19 cellular contexts compared by ENCODE assay signal in the genomic region with DNA sequence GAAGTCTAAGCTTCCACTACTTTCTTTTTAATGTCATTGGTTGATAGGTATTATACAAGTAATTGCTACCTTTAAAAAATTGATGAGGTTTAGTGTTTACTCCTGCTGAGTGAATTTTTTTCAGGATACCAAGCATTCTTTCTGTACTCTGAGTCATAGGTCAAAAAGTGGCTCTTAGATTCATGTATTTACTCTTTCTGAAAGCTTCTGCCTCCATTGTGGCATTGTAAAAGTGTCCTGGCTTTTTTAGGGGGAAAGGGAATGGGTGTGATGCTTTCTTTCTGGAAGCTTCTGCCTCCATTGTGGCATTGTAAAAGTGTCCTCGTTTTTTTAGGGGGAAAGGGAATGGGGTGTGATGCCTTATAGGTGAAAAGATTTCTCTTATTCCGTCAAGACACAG.
A peak's percentile ranks its signal among the peaks of the same experiment; 100 is the strongest.
DNase-seq lines count a peak whose midpoint lies in the region; ATAC-seq and TF ChIP-seq lines count a peak whose summit lies in the region.
"Had no signal": no experiment of that assay in that cellular context is flagged by ENCODE, and none has a peak within 500 bp of the region (broad histone marks: within the 10 kb centered on the region; RNA-seq: fewer than 3 reads in every experiment).

No MANE protein-coding gene starts in this region.

- H3K36me3 ChIP-seq in ACC112 (ENCODE audit: insufficient read depth, low read length) (no peaks in the 10 kb centered on the region), GM23248 (ENCODE audit: low read depth) (no peaks in the 10 kb centered on the region), RWPE2 (ENCODE audit: low read depth) (no peaks in the 10 kb centered on the region)
- H3K36me3 ChIP-seq: heart right ventricle, stomach, vagina had no signal

- H3K79me2 ChIP-seq in ACC112 (ENCODE audit: control insufficient read depth, insufficient read depth, low read length, unreplicated experiment): no peaks in the 10 kb centered on the region
- H3K79me2 ChIP-seq in GM23248 (ENCODE audit: insufficient read depth): no peaks in the 10 kb centered on the region

- no peak overlapping the region for H3K9ac ChIP-seq in GM23248
- H3K9ac ChIP-seq: KMS-11 had no signal

- H3K36me3 Mint-ChIP-seq in activated T-cell treated with anti-CD3 and anti-CD28 coated beads, Interleukin-2, amount 50 U/mL, for 72 hours (ENCODE audit: insufficient read depth in 2 of 2): no peaks in the 10 kb centered on the region

- H3K27ac Mint-ChIP-seq in activated T-cell treated with anti-CD3 and anti-CD28 coated beads, Interleukin-2, amount 50 U/mL, for 72 hours: no peak overlapping the region
- H3K27ac Mint-ChIP-seq: activated naive CD8-positive, alpha-beta T cell treated with anti-CD3 and anti-CD28 coated beads, Interleukin-2, amount 50 U/mL, for 24 hours had no signal

- 65% methylated on average over 2 of the region's 2 CpGs for WGBS in GM23248 (ENCODE audit: low coverage in 1 of 2, low lambda C conversion rate in 2 of 2, missing lambda C conversion rate in 2 of 2), 2 experiments

- no peaks in the 10 kb centered on the region for H4K20me1 ChIP-seq in GM23248 (ENCODE audit: insufficient read depth)

- H3K4me3 ChIP-seq in ACC112 (ENCODE audit: low read depth, low read length) (peak overlapping the region; percentile 13; the same call in 1 of the 2 replicates), GM23248 (no peak overlapping the region), RWPE2 (ENCODE audit: severe bottlenecking) (no peak overlapping the region), fibroblast of the aortic adventitia (ENCODE audit: low read depth, low read length) (no peak overlapping the region)
- H3K4me3 ChIP-seq: heart right ventricle, stomach, vagina had no signal

- H3K27ac ChIP-seq in ACC112 (ENCODE audit: low read depth, low read length) (no peak overlapping the region), GM23248 (no peak overlapping the region), RWPE2 (ENCODE audit: poor library complexity, severe bottlenecking) (no peak overlapping the region)
- H3K27ac ChIP-seq: heart right ventricle, HL-60, KMS-11, stomach, vagina had no signal

- peaks cover 30% of the 10 kb centered on the region for H3K4me1 Mint-ChIP-seq in activated T-cell treated with anti-CD3 and anti-CD28 coated beads, Interleukin-2, amount 50 U/mL, for 72 hours (ENCODE audit: low read depth)

- no peaks in the 10 kb centered on the region for H3K9me3 ChIP-seq in GM23248 (ENCODE audit: low read depth)
- no peaks in the 10 kb centered on the region for H3K9me3 ChIP-seq in RWPE2 (ENCODE audit: severe bottlenecking)
- H3K9me3 ChIP-seq: heart right ventricle, stomach, vagina had no signal

- H2AFZ ChIP-seq in ACC112 (ENCODE audit: low read length, unreplicated experiment) (peak overlapping the region; percentile 73), GM23248 (no peak overlapping the region)

- H3K4me1 ChIP-seq in ACC112 (ENCODE audit: control insufficient read depth, insufficient read depth, low read length, unreplicated experiment) (peaks cover 17% of the 10 kb centered on the region), GM23248 (ENCODE audit: insufficient read depth) (peaks cover 25% of the 10 kb centered on the region), RWPE2 (ENCODE audit: insufficient read depth, poor library complexity, severe bottlenecking) (peaks cover 6% of the 10 kb centered on the region)
- H3K4me1 ChIP-seq: heart right ventricle, vagina had no signal

- H3K27me3 ChIP-seq in ACC112 (ENCODE audit: insufficient read depth, low read length) (no peaks in the 10 kb centered on the region), GM23248 (replicated peaks; ENCODE audit: insufficient read depth) (no peaks in the 10 kb centered on the region), RWPE2 (ENCODE audit: insufficient read depth, poor library complexity, severe bottlenecking) (no peaks in the 10 kb centered on the region)
- H3K27me3 ChIP-seq: heart right ventricle, stomach, vagina had no signal

- DNase-seq in GM23248 (peak; percentile 35), RWPE2 (ENCODE audit: low spot score) (no peak), fibroblast of the aortic adventitia (ENCODE audit: low read depth) (peak; percentile 8), OCI-M1 (lab: John Stamatoyannopoulos, UW) (no peak), NCI-H524 (lab: John Stamatoyannopoulos, UW) (no peak), NCI-H2081 treated with DMSO at 0.1 percent for 48 hours (lab: John Stamatoyannopoulos, UW) (no peak)
- no peak for DNase-seq in activated T-cell treated with anti-CD3 and anti-CD28 coated beads, Interleukin-2, amount 50 U/mL, for 72 hours
- DNase-seq: activated CD4-positive, CD25-positive, alpha-beta regulatory T cell; activated naive CD8-positive, alpha-beta T cell treated with anti-CD3 and anti-CD28 coated beads, Interleukin-2, amount 50 U/mL, for 24 hours; effector CD8-positive, alpha-beta T cell; heart right ventricle; mammary epithelial cell; NCI-H1105 treated with DMSO at 0.1 percent for 48 hours; stomach had no signal

- H3F3A ChIP-seq in GM23248 (ENCODE audit: insufficient read depth): no peaks in the 10 kb centered on the region

- in situ Hi-C loops in GM23248 (cut with MboI): no loop called here

- no peak overlapping the region for H3K4me3 Mint-ChIP-seq in activated T-cell treated with anti-CD3 and anti-CD28 coated beads, Interleukin-2, amount 50 U/mL, for 72 hours
- H3K4me3 Mint-ChIP-seq: activated naive CD8-positive, alpha-beta T cell treated with anti-CD3 and anti-CD28 coated beads, Interleukin-2, amount 50 U/mL, for 24 hours; central memory CD8-positive, alpha-beta T cell had no signal

- TF ChIP-seq CTCF in RWPE2 (IDR thresholded peaks at IDR 0.05; ENCODE audit: poor library complexity, severe bottlenecking) (no peak), fibroblast of the aortic adventitia (IDR thresholded peaks at IDR 0.05; ENCODE audit: insufficient read depth, low read length) (no peak)

- peaks cover 6% of the 10 kb centered on the region for H3K27me3 Mint-ChIP-seq in activated T-cell treated with anti-CD3 and anti-CD28 coated beads, Interleukin-2, amount 50 U/mL, for 72 hours (ENCODE audit: low read depth)

- no peaks in the 10 kb centered on the region for H3K9me2 ChIP-seq in GM23248 (ENCODE audit: insufficient read depth)

- peaks cover 1 to 2% of the 10 kb centered on the region in 2 donors for H3K9me3 Mint-ChIP-seq in activated T-cell treated with anti-CD3 and anti-CD28 coated beads, Interleukin-2, amount 50 U/mL, for 72 hours
- H3K9me3 Mint-ChIP-seq: central memory CD8-positive, alpha-beta T cell had no signal

- H3K4me2 ChIP-seq in GM23248 (ENCODE audit: unreplicated experiment): peak overlapping the region; percentile 32
- H3K4me2 ChIP-seq: KMS-11 had no signal

- ATAC-seq in RWPE2 (ENCODE audit: low read depth): peak; percentile 46; the same call in 1 of the 3 replicates
- no peak for ATAC-seq in activated T-cell treated with anti-CD3 and anti-CD28 coated beads, Interleukin-2, amount 50 U/mL, for 72 hours (replicated peaks in 1 of 2)
- ATAC-seq: activated naive CD8-positive, alpha-beta T cell treated with anti-CD3 and anti-CD28 coated beads, Interleukin-2, amount 50 U/mL, for 24 hours; heart right ventricle had no signal

Comparison
In these comparisons a context has a peak if more than half of its experiments do, and no peak if none do; other contexts are left out.
1. DNase-seq: peak in GM23248 (single experiment) and fibroblast of the aortic adventitia (single experiment); none in RWPE2 (single experiment), OCI-M1 (single experiment), activated T-cell treated with anti-CD3 and anti-CD28 coated beads, Interleukin-2, amount 50 U/mL, for 72 hours (0 of 2), NCI-H524 (0 of 2) and NCI-H2081 treated with DMSO at 0.1 percent for 48 hours (single experiment).